Comparison of ENCODE assay signal across 8 cellular contexts in genomic region chr2:152585830-152586484, GRCh38.
DNase-seq lines count a peak whose midpoint lies in the region; ATAC-seq and TF ChIP-seq lines count a peak whose summit lies in the region.
"Had no signal": no experiment of that assay in that cellular context is flagged by ENCODE, and none has a peak within 500 bp of the region (broad histone marks: within the 10 kb centered on the region; RNA-seq: fewer than 3 reads in every experiment).

No MANE protein-coding gene starts in this region.

- H3K9me3 ChIP-seq in skeletal muscle satellite cell (replicated peaks; ENCODE audit: low read length) (no peaks in the 10 kb centered on the region), WERI-Rb-1 (ENCODE audit: severe bottlenecking) (no peaks in the 10 kb centered on the region)

- H3K27ac ChIP-seq in WERI-Rb-1: no peak overlapping the region

- H3K36me3 Mint-ChIP-seq in T-helper 2 cell treated with Interferon-gamma antibody and Interleukin-4, amounts not matched to agents 5 μg/mL and 100 μg/mL, for 36 hours (ENCODE audit: low read depth): no peaks in the 10 kb centered on the region

- H3K4me3 Mint-ChIP-seq in T-helper 2 cell treated with Interferon-gamma antibody and Interleukin-4, amounts not matched to agents 5 μg/mL and 100 μg/mL, for 36 hours: no peak overlapping the region

- no peak for TF ChIP-seq CTCF in fibroblast of villous mesenchyme (IDR thresholded peaks at IDR 0.05; ENCODE audit: insufficient read depth, low read depth, low read length)
- TF ChIP-seq CTCF in WERI-Rb-1 (IDR thresholded peaks at IDR 0.05; ENCODE audit: low read depth, low read length): no peak

- H3K36me3 ChIP-seq in skeletal muscle satellite cell (ENCODE audit: insufficient read depth, low read length): no peaks in the 10 kb centered on the region
- peaks cover 7% of the 10 kb centered on the region for H3K36me3 ChIP-seq in WERI-Rb-1

- no peak overlapping the region for H3K27ac Mint-ChIP-seq in T-helper 2 cell treated with Interferon-gamma antibody and Interleukin-4, amounts not matched to agents 5 μg/mL and 100 μg/mL, for 36 hours

- no peak for ATAC-seq in GM21423 (IDR thresholded peaks at IDR 0.05; ENCODE audit: unreplicated experiment)
- ATAC-seq in GM21515 (IDR thresholded peaks at IDR 0.05; ENCODE audit: unreplicated experiment): no peak

- peak overlapping the region; percentile 47 for H3K4me2 ChIP-seq in skeletal muscle satellite cell (ENCODE audit: low read length)

- H3K9me3 Mint-ChIP-seq in T-helper 2 cell treated with Interferon-gamma antibody and Interleukin-4, amounts not matched to agents 5 μg/mL and 100 μg/mL, for 36 hours: no peaks in the 10 kb centered on the region

- DNase-seq in GOT3 (lab: John Stamatoyannopoulos, UW) (peak; percentile 21), fibroblast of villous mesenchyme (ENCODE audit: low read depth) (peak; percentile 92), WERI-Rb-1 (no peak)
- DNase-seq in T-helper 2 cell treated with Interferon-gamma antibody and Interleukin-4, amounts not matched to agents 5 μg/mL and 100 μg/mL, for 36 hours (ENCODE audit: low spot score): peak; percentile 9
- DNase-seq: activated T-cell treated with anti-CD3 and anti-CD28 coated beads for 4 hours had no signal

- H3K4me3 ChIP-seq in fibroblast of villous mesenchyme (ENCODE audit: low read depth, low read length) (no peak overlapping the region), skeletal muscle satellite cell (ENCODE audit: low read length) (no peak overlapping the region), WERI-Rb-1 (ENCODE audit: low read depth, low read length) (no peak overlapping the region)

- H3K27me3 Mint-ChIP-seq in T-helper 2 cell treated with Interferon-gamma antibody and Interleukin-4, amounts not matched to agents 5 μg/mL and 100 μg/mL, for 36 hours (ENCODE audit: low read depth): no peaks in the 10 kb centered on the region

- no peaks in the 10 kb centered on the region for H3K4me1 Mint-ChIP-seq in T-helper 2 cell treated with Interferon-gamma antibody and Interleukin-4, amounts not matched to agents 5 μg/mL and 100 μg/mL, for 36 hours (ENCODE audit: low read depth)

- H3K27me3 ChIP-seq in skeletal muscle satellite cell (ENCODE audit: control insufficient read depth, insufficient read depth, low read length) (no peaks in the 10 kb centered on the region), WERI-Rb-1 (ENCODE audit: insufficient read depth, low read depth, severe bottlenecking) (no peaks in the 10 kb centered on the region)

- H3K9ac ChIP-seq in skeletal muscle satellite cell (ENCODE audit: low read depth, low read length): no peak overlapping the region

- peaks cover 63% of the 10 kb centered on the region for H3K4me1 ChIP-seq in skeletal muscle satellite cell (ENCODE audit: control insufficient read depth, insufficient read depth, low read length)
